1 cellular context compared by ENCODE assay signal in genomic region chr7:44971991-44972441, GRCh38.
TF ChIP-seq lines count a peak whose summit lies in the region.

No MANE protein-coding gene starts in this region.

TF ChIP-seq in HepG2, 621 proteins besides CTCF, POLR2A, EP300 and RAD21 (continued from another document and continues in another):
- TF ChIP-seq ESRRA (CRISPR knock-in tag; IDR thresholded peaks at IDR 0.05; ENCODE audit: low read depth) (0 out of 2 replicates have a peak, but pooled peaks have one; percentile 38), FUBP1 (CRISPR knock-in tag; IDR thresholded peaks at IDR 0.05; ENCODE audit: borderline replicate concordance) (no peak), ADNP (CRISPR knock-in tag; IDR thresholded peaks at IDR 0.05) (no peak), SMARCE1 (IDR thresholded peaks at IDR 0.05; ENCODE audit: borderline replicate concordance) (no peak), ISL2 (CRISPR knock-in tag; IDR thresholded peaks at IDR 0.05) (no peak), ZNF644 (CRISPR knock-in tag; IDR thresholded peaks at IDR 0.05; ENCODE audit: low read depth) (no peak), ZNF224 (CRISPR knock-in tag; IDR thresholded peaks at IDR 0.05) (no peak), ZBTB1 (CRISPR knock-in tag; IDR thresholded peaks at IDR 0.05; ENCODE audit: borderline replicate concordance) (no peak), ZNF292 (CRISPR knock-in tag; IDR thresholded peaks at IDR 0.05; ENCODE audit: borderline replicate concordance, low read depth) (peak; percentile 99; the same call in 1 of the 2 replicates), CEBPB (IDR thresholded peaks at IDR 0.05; ENCODE audit: borderline replicate concordance, low read depth, low read length) (no peak), PRDM15 (CRISPR knock-in tag; IDR thresholded peaks at IDR 0.05) (no peak), TFE3 (CRISPR knock-in tag; IDR thresholded peaks at IDR 0.05) (no peak), TRIM24 (CRISPR knock-in tag; IDR thresholded peaks at IDR 0.05) (no peak), ATF7-NPFF (CRISPR knock-in tag; IDR thresholded peaks at IDR 0.05; ENCODE audit: low read depth) (no peak), ZC3H13 (CRISPR knock-in tag; IDR thresholded peaks at IDR 0.05) (no peak), KMT2A (CRISPR knock-in tag; IDR thresholded peaks at IDR 0.05) (peak; percentile 26; the same call in 1 of the 2 replicates), PRDM10 (CRISPR knock-in tag; IDR thresholded peaks at IDR 0.05; ENCODE audit: low read depth) (no peak), MAX (IDR thresholded peaks at IDR 0.05) (peak; percentile 29; the same call in 1 of the 2 replicates), ZNF614 (CRISPR knock-in tag; IDR thresholded peaks at IDR 0.05; ENCODE audit: borderline replicate concordance) (peak; percentile 43; the same call in 1 of the 2 replicates), ZNF781 (CRISPR knock-in tag; IDR thresholded peaks at IDR 0.05; ENCODE audit: borderline replicate concordance, not compliant biosample characterization) (no peak), PHF21A (CRISPR knock-in tag; IDR thresholded peaks at IDR 0.05) (peak; percentile 68; the same call in 1 of the 2 replicates), ZNF274 (CRISPR knock-in tag; IDR thresholded peaks at IDR 0.05) (0 out of 2 replicates have a peak, but pooled peaks have one; percentile 29), ZNF710 (CRISPR knock-in tag; IDR thresholded peaks at IDR 0.05; ENCODE audit: borderline replicate concordance) (peak; percentile 51; the same call in 1 of the 2 replicates), RORA (CRISPR knock-in tag; IDR thresholded peaks at IDR 0.05) (no peak), ZNF543 (CRISPR knock-in tag; IDR thresholded peaks at IDR 0.05) (no peak), KAT7 (CRISPR knock-in tag; IDR thresholded peaks at IDR 0.05; ENCODE audit: borderline replicate concordance) (no peak), TERF1 (CRISPR knock-in tag; IDR thresholded peaks at IDR 0.05) (no peak), ZNF460 (CRISPR knock-in tag; IDR thresholded peaks at IDR 0.05; ENCODE audit: borderline replicate concordance) (no peak), ASH2L (IDR thresholded peaks at IDR 0.05; ENCODE audit: insufficient read length, low read depth, low read length) (no peak), PLSCR1 (CRISPR knock-in tag; IDR thresholded peaks at IDR 0.05; ENCODE audit: borderline replicate concordance) (no peak), ZSCAN20 (CRISPR knock-in tag; IDR thresholded peaks at IDR 0.05; ENCODE audit: borderline replicate concordance) (no peak), ZNF577 (CRISPR knock-in tag; IDR thresholded peaks at IDR 0.05; ENCODE audit: borderline replicate concordance, low read depth) (no peak), ZNF121 (CRISPR knock-in tag; IDR thresholded peaks at IDR 0.05) (no peak), SMAD1 (CRISPR knock-in tag; IDR thresholded peaks at IDR 0.05; ENCODE audit: borderline replicate concordance, low read depth) (no peak), POLR2AphosphoS5 (IDR thresholded peaks at IDR 0.05; ENCODE audit: low read depth, low read length) (0 out of 2 replicates have a peak, but pooled peaks have one; percentile 31), ZNF484 (CRISPR knock-in tag; IDR thresholded peaks at IDR 0.05; ENCODE audit: borderline replicate concordance, low read depth) (no peak), ZNF879 (CRISPR knock-in tag; IDR thresholded peaks at IDR 0.05) (no peak), ZNF629 (CRISPR knock-in tag; conservative IDR thresholded peaks at IDR 0.05) (no peak), ZNF383 (CRISPR knock-in tag; IDR thresholded peaks at IDR 0.05; ENCODE audit: borderline replicate concordance) (no peak), SATB2 (CRISPR knock-in tag; IDR thresholded peaks at IDR 0.05) (no peak), CBFB (CRISPR knock-in tag; IDR thresholded peaks at IDR 0.05) (no peak), NR2C2 (CRISPR knock-in tag; IDR thresholded peaks at IDR 0.05; ENCODE audit: borderline replicate concordance) (no peak), ARNTL (CRISPR knock-in tag; IDR thresholded peaks at IDR 0.05) (no peak), FOXO4 (CRISPR knock-in tag; conservative IDR thresholded peaks at IDR 0.05) (no peak), ZNF891 (CRISPR knock-in tag; IDR thresholded peaks at IDR 0.05) (no peak), ISX (CRISPR knock-in tag; conservative IDR thresholded peaks at IDR 0.05) (no peak), MED8 (CRISPR knock-in tag; IDR thresholded peaks at IDR 0.05; ENCODE audit: insufficient replicate concordance) (no peak), ZSCAN25 (CRISPR knock-in tag; IDR thresholded peaks at IDR 0.05) (peak; percentile 78), ZSCAN31 (CRISPR knock-in tag; IDR thresholded peaks at IDR 0.05; ENCODE audit: low read depth) (no peak), DMAP1 (CRISPR knock-in tag; IDR thresholded peaks at IDR 0.05) (no peak)
